10 cellular contexts compared by ENCODE assay signal in genomic region chr1:147504801-147505303, GRCh38. TPM values are rescaled to one million over a fixed set of nuclear protein-coding genes. Genes with fewer than 3 reads are reported as not detected.
DNase-seq lines count a peak whose midpoint lies in the region; ATAC-seq, FAIRE-seq and TF ChIP-seq lines count a peak whose summit lies in the region.
"Had no signal": no experiment of that assay in that cellular context is flagged by ENCODE, and none has a peak within 500 bp of the region (broad histone marks: within the 10 kb centered on the region; RNA-seq: fewer than 3 reads in every experiment).

No MANE protein-coding gene starts in this region.

- no peak for FAIRE-seq in pancreas (lab: Jason Lieb, UNC)

- peak overlapping the region; percentile 22 for H3K4me3 ChIP-seq in fibroblast of the aortic adventitia (ENCODE audit: low read depth, low read length)
- no peak overlapping the region for H3K4me3 ChIP-seq in pancreas
- H3K4me3 ChIP-seq in adrenal gland = no peak overlapping the region
- H3K4me3 ChIP-seq: skin epidermis had no signal

- no peak overlapping the region for H3K27ac ChIP-seq in pancreas
- H3K27ac ChIP-seq in adrenal gland = no peak overlapping the region

- no peaks in the 10 kb centered on the region for H3K36me3 ChIP-seq in pancreas
- H3K36me3 ChIP-seq in adrenal gland (replicated peaks in 1 of 2) = no peaks in the 10 kb centered on the region

- TF ChIP-seq POLR2A in adrenal gland (IDR thresholded peaks at IDR 0.05) = no peak

- H3K9me3 ChIP-seq in pancreas (no peaks in the 10 kb centered on the region), adrenal gland (replicated peaks in 1 of 3) (no peaks in the 10 kb centered on the region)

- no peak for TF ChIP-seq CTCF in fibroblast of the aortic adventitia (IDR thresholded peaks at IDR 0.05; ENCODE audit: insufficient read depth, low read length)
- TF ChIP-seq CTCF in pancreas (IDR thresholded peaks at IDR 0.05) = no peak
- TF ChIP-seq CTCF in adrenal gland (IDR thresholded peaks at IDR 0.05) = no peak

- DNase-seq in GM03348 (ENCODE audit: low spot score) = peak; percentile 37
- peak; percentile 55 to 92 for DNase-seq in NCI-H526 (lab: John Stamatoyannopoulos, UW)
- DNase-seq in fibroblast of the aortic adventitia (ENCODE audit: low read depth) = peak; percentile 33
- no peak for DNase-seq in pancreas
- no peak for DNase-seq in adrenal gland
- no peak for DNase-seq in GF-D8 (lab: John Stamatoyannopoulos, UW)
- DNase-seq: activated naive CD4-positive, alpha-beta T cell had no signal

- no peaks in the 10 kb centered on the region for H3K27me3 ChIP-seq in pancreas
- H3K27me3 ChIP-seq in adrenal gland = no peaks in the 10 kb centered on the region

- intact Hi-C loops in pancreas (cut with DNase I) (loop anchor here in 1 of 3 donors (10.0 kb wide), 1 partner anchor 390 kb away; no protein-coding TSS in a partner anchor), adrenal gland (cut with DNase I) (no loop called here)

- 40 to 49% methylated on average over 10 of the region's 10 CpGs for WGBS in pancreas, 2 donors
- WGBS in adrenal gland, 4 donors = 62 to 74% (median 66%) methylated on average over 10 of the region's 10 CpGs

- ATAC-seq in pancreas (peak in 3 of 4 donors; percentile 37 to 53 (median 51)), GM19395 (IDR thresholded peaks at IDR 0.05; ENCODE audit: unreplicated experiment) (no peak), HG02571 (IDR thresholded peaks at IDR 0.05; ENCODE audit: unreplicated experiment) (no peak)

- H3K4me1 ChIP-seq in pancreas (no peaks in the 10 kb centered on the region), adrenal gland (replicated peaks in 1 of 2) (peaks cover 0 to 7% of the 10 kb centered on the region in 2 donors)

RNA-seq across cellular contexts. Expression of gene BCL9, which starts 36.4 kb away (rescaled TPM):
- total RNA-seq in fibroblast of the aortic adventitia (ENCODE audit: low replicate concordance) (1.6 and 8.9 TPM in 2 replicates), pancreas (10 to 100 TPM in 2 of 6 donors, 1 to 10 TPM in 4; 5.9 to 15.6 (median 9.2) TPM), adrenal gland (10 to 100 TPM in 7 of 8 donors, 1 to 10 TPM in 1; 7.2 to 30.1 (median 21.4) TPM)
- polyA plus RNA-seq in pancreas (1 to 10 TPM; 3.9 to 8.6 TPM), adrenal gland (10 to 100 TPM in 1 of 3 donors, 1 to 10 TPM in 2; 4.1 to 25.5 (median 9.3) TPM)

Comparison
In these comparisons a context has a peak if more than half of its experiments do, and no peak if none do; other contexts are left out.
1. DNase-seq: peak in GM03348 (single experiment), NCI-H526 (2 of 2) and fibroblast of the aortic adventitia (single experiment); none in pancreas (0 of 6), adrenal gland (0 of 7) and GF-D8 (single experiment).
2. ATAC-seq: peak in pancreas (3 of 4); none in GM19395 (single experiment) and HG02571 (single experiment).